ENCODE assay signal across 11 cellular contexts in the genomic region with DNA sequence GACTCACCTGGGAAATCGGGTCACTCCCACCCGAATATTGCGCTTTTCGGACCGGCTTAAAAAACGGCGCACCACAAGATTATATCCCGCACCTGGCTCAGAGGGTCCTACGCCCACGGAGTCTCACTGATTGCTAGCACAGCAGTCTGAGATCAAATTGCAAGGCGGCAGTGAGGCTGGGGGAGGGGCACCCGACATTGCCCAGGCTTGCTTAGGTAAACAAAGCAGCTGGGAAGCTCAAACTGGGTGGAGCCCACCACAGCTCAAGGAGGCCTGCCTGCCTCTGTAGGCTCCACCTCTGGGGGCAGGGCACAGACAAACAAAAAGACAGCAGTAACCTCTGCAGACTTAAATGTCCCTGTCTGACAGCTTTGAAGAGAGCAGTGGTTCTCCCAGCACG. TPM values are rescaled to one million over a fixed set of nuclear protein-coding genes. Genes with fewer than 3 reads are reported as not detected.
DNase-seq lines count a peak whose midpoint lies in the region; ATAC-seq and TF ChIP-seq lines count a peak whose summit lies in the region.
"Not testable (repeated sequence)": the region's sequence is repeated elsewhere in the genome, so short reads cannot be mapped to it uniquely, and the experiment has no call there.
"Had no signal": no experiment of that assay in that cellular context is flagged by ENCODE, and none has a peak within 500 bp of the region (broad histone marks: within the 10 kb centered on the region; RNA-seq: fewer than 3 reads in every experiment).

No MANE protein-coding gene starts in this region.

- not testable (repeated sequence) for H3F3A ChIP-seq in GM23338 (replicated peaks; ENCODE audit: low read depth)

- H3K36me3 Mint-ChIP-seq in GM23338 (ENCODE audit: low read depth): not testable (repeated sequence)

- not testable (repeated sequence) for H3K4me3 ChIP-seq in GM23338, colonic mucosa, mucosa of descending colon
- H3K4me3 ChIP-seq in HUES6 (ENCODE audit: low read depth, low read length): peak overlapping the region; percentile 35; the same call in 1 of the 2 replicates

- H3K27ac Mint-ChIP-seq in GM23338: not testable (repeated sequence)

- DNase-seq in GM23338 (ENCODE audit: low spot score): not testable (repeated sequence)
- DNase-seq in colonic mucosa: peak; percentile 46
- DNase-seq in mucosa of descending colon: peak in 2 of 3 donors; percentile 63 to 69

- H3K4me1 Mint-ChIP-seq in GM23338: not testable (repeated sequence)

- not testable (repeated sequence) for TF ChIP-seq CTCF in GM23338 (conservative IDR thresholded peaks at IDR 0.05; ENCODE audit: low read depth in 2 of 2); VCaP (conservative IDR thresholded peaks at IDR 0.05); colonic mucosa (IDR thresholded peaks at IDR 0.05); mucosa of descending colon (IDR thresholded peaks at IDR 0.05)

- not testable (repeated sequence) for H2AFZ ChIP-seq in GM23338

- H3K27me3 Mint-ChIP-seq in GM23338 (ENCODE audit: insufficient read depth, low read depth, poor library complexity): not testable (repeated sequence)

- H3K36me3 ChIP-seq in GM23338 (ENCODE audit: insufficient read depth); HUES6 (ENCODE audit: control insufficient read depth, insufficient read depth, low read length); colonic mucosa; mucosa of descending colon (ENCODE audit: low read depth): not testable (repeated sequence)

- not testable (repeated sequence) for H3K27ac ChIP-seq in GM23338 (ENCODE audit: low read depth); HUES6 (ENCODE audit: low read depth, low read length); colonic mucosa
- H3K27ac ChIP-seq in VCaP: peak overlapping the region; percentile 57

- H4K20me1 ChIP-seq in GM23338 (replicated peaks; ENCODE audit: insufficient read depth): not testable (repeated sequence)

- H3K4me1 ChIP-seq in GM23338 (ENCODE audit: insufficient read depth); HUES6 (ENCODE audit: control insufficient read depth, insufficient read depth, low read length); colonic mucosa; mucosa of descending colon (ENCODE audit: low read depth): not testable (repeated sequence)

- H3K9me2 ChIP-seq in GM23338 (ENCODE audit: insufficient read depth): not testable (repeated sequence)

- not testable (repeated sequence) for H3K4me3 Mint-ChIP-seq in GM23338

- H3K27me3 ChIP-seq in GM23338 (ENCODE audit: insufficient read depth); HUES6 (ENCODE audit: control insufficient read depth, insufficient read depth, low read length); colonic mucosa: not testable (repeated sequence)

- H3K79me2 ChIP-seq in GM23338 (replicated peaks; ENCODE audit: insufficient read depth): not testable (repeated sequence)

- not testable (repeated sequence) for H3K9me3 ChIP-seq in HUES6 (ENCODE audit: control insufficient read depth, insufficient read depth, low read depth, low read length); colonic mucosa; mucosa of descending colon

- intact Hi-C loops in colonic mucosa (cut with DNase I); mucosa of descending colon (cut with DNase I, micrococcal nuclease): not testable (repeated sequence)

- H3K4me2 ChIP-seq in GM23338: not testable (repeated sequence)

- H3K9ac ChIP-seq in HUES6 (ENCODE audit: low read length); colonic mucosa (ENCODE audit: low read depth in 2 of 2, low read length in 2 of 2): not testable (repeated sequence)

- peaks cover 12% of the 10 kb centered on the region for H3K9me3 Mint-ChIP-seq in GM23338

- ATAC-seq in GM23338: 0 out of 3 replicates have a peak, but pooled peaks have one; percentile 25
- ATAC-seq in mucosa of descending colon: not testable (repeated sequence)

RNA-seq across cellular contexts. Expression of gene ROPN1B, which starts 32.1 kb away (rescaled TPM):
- not detected in 2 replicates for total RNA-seq in GM23338 (2014; rRNA removed; shearing (Covaris generic))
- 0.43 TPM in 1 of 2 replicates, not detected in the other for polyA plus RNA-seq in GM23338 (2016; fragmentation: Nextera tagmentation; extraction: Ambion mirVana)
- total RNA-seq in colonic mucosa (not detected), mucosa of descending colon (under 1 TPM in 1 of 3 donors, not detected in 2; 0.22 TPM)
- total RNA-seq: A172; A673; CD4-positive, alpha-beta memory T cell; GM12878; GM23248 had no signal
- polyA plus RNA-seq: BJ; CD4-positive, alpha-beta memory T cell; GM12878; GM23248 had no signal
